In genomic region chr11:125108469-125108868, GRCh38 we compare ENCODE assay signal across 22 cellular contexts. TPM values are rescaled to one million over a fixed set of nuclear protein-coding genes. Genes with fewer than 3 reads are reported as not detected.
DNase-seq lines count a peak whose midpoint lies in the region; ATAC-seq, FAIRE-seq and TF ChIP-seq lines count a peak whose summit lies in the region.
"Had no signal": no experiment of that assay in that cellular context is flagged by ENCODE, and none has a peak within 500 bp of the region (broad histone marks: within the 10 kb centered on the region; RNA-seq: fewer than 3 reads in every experiment).

No MANE protein-coding gene starts in this region.

- no peak overlapping the region for H2AFZ ChIP-seq in IMR-90 (replicated peaks; ENCODE audit: low read length, poor library complexity)
- no peak overlapping the region for H2AFZ ChIP-seq in Loucy (ENCODE audit: low read length)
- no peak overlapping the region for H2AFZ ChIP-seq in astrocyte (ENCODE audit: low read depth, low read length)

- intact Hi-C loops in IMR-90 (cut with micrococcal nuclease) (no loop called here), upper lobe of right lung (cut with DNase I) (no loop called here)

- no peaks in the 10 kb centered on the region for H3K9me2 ChIP-seq in Loucy (replicated peaks; ENCODE audit: low read depth, low read length)

- H3K4me3 Mint-ChIP-seq in astrocyte (ENCODE audit: unreplicated experiment): no peak overlapping the region
- H3K4me3 Mint-ChIP-seq: CD8-positive, alpha-beta T cell; HFFc6 had no signal

- H2AK9ac ChIP-seq in IMR-90 (replicated peaks; ENCODE audit: low read depth, low read length, poor library complexity): no peak overlapping the region

- TF ChIP-seq POLR2A in IMR-90 (IDR thresholded peaks at IDR 0.05; ENCODE audit: low read depth, low read length): no peak

- peaks cover 8 to 16% of the 10 kb centered on the region in 2 experiments; a peak in 2 of 4 replicates for H3K79me1 ChIP-seq in IMR-90 (ENCODE audit: low read depth in 1 of 2, low read length in 2 of 2)

- POLR2A ChIA-PET in IMR-90 (lab: Charles Lee; ENCODE audit: unreplicated experiment): no interaction called here

- dilution Hi-C loops in IMR-90 (cut with HindIII; ENCODE audit: low sequenced_read_pairs, unreplicated experiment): no loop called here

- no peak overlapping the region for H3K27ac Mint-ChIP-seq in astrocyte (ENCODE audit: unreplicated experiment)
- H3K27ac Mint-ChIP-seq: CD8-positive, alpha-beta T cell; HFFc6 had no signal

- no peak for ATAC-seq in IMR-90 (ENCODE audit: low read depth)
- no peak for ATAC-seq in HG03025 (IDR thresholded peaks at IDR 0.05; ENCODE audit: low FRiP score, unreplicated experiment)
- no peak for ATAC-seq in upper lobe of right lung
- ATAC-seq: CD8-positive, alpha-beta T cell had no signal

- no peak overlapping the region for H2BK15ac ChIP-seq in IMR-90 (ENCODE audit: low read depth, low read length)

- no peak for TF ChIP-seq RAD21 in IMR-90 (IDR thresholded peaks at IDR 0.05; ENCODE audit: low read length)

- no peak overlapping the region for H2BK5ac ChIP-seq in IMR-90 (ENCODE audit: low read depth, low read length, poor library complexity, severe bottlenecking)

- no peak overlapping the region for H4K8ac ChIP-seq in IMR-90 (ENCODE audit: low read depth in 2 of 2, low read length in 2 of 2)

- no peak overlapping the region for H3K18ac ChIP-seq in IMR-90 (ENCODE audit: low read depth, low read length)

- peaks cover 7% of the 10 kb centered on the region for H3K4me1 ChIP-seq in IMR-90 (ENCODE audit: control insufficient read depth, insufficient read depth, low read length)
- peaks cover 21% of the 10 kb centered on the region for H3K4me1 ChIP-seq in Loucy (ENCODE audit: insufficient read depth, low read length, poor library complexity, severe bottlenecking)
- peaks cover 13% of the 10 kb centered on the region for H3K4me1 ChIP-seq in astrocyte (ENCODE audit: insufficient read depth, low read length)
- peaks cover 5% of the 10 kb centered on the region for H3K4me1 ChIP-seq in upper lobe of right lung

- WGBS in IMR-90 (ENCODE audit: extremely low coverage in 2 of 2, insufficient read length in 1 of 2), 2 experiments: no CpG with 5 or more reads among the region's 3 CpGs

- no peaks in the 10 kb centered on the region for H3F3A ChIP-seq in Loucy (ENCODE audit: low read depth)

- H3K4ac ChIP-seq in IMR-90 (ENCODE audit: low read depth, low read length): no peak overlapping the region

- no peak overlapping the region for H3K27ac ChIP-seq in IMR-90 (ENCODE audit: insufficient read depth, low read length)
- no peak overlapping the region for H3K27ac ChIP-seq in astrocyte (ENCODE audit: low read depth, low read length)
- no peak overlapping the region for H3K27ac ChIP-seq in upper lobe of right lung

- H4K91ac ChIP-seq in IMR-90 (ENCODE audit: insufficient read depth, low read depth, low read length): no peak overlapping the region

- H3K4me2 ChIP-seq in IMR-90 (ENCODE audit: low read depth, low read length) (peak overlapping the region; percentile 55; the same call in 1 of the 2 replicates), Loucy (ENCODE audit: low read depth, low read length, poor library complexity, severe bottlenecking) (peak overlapping the region; percentile 7), astrocyte (ENCODE audit: low read length) (no peak overlapping the region)

- H3K36me3 ChIP-seq in IMR-90 (ENCODE audit: control insufficient read depth, insufficient read depth, low read length) (no peaks in the 10 kb centered on the region), Loucy (ENCODE audit: insufficient read depth, low read length) (no peaks in the 10 kb centered on the region), astrocyte (ENCODE audit: insufficient read depth, low read length) (no peaks in the 10 kb centered on the region), upper lobe of right lung (no peaks in the 10 kb centered on the region)

- H2BK120ac ChIP-seq in IMR-90 (ENCODE audit: low read depth, low read length): no peak overlapping the region

- H4K20me1 ChIP-seq in IMR-90 (ENCODE audit: insufficient read depth, low read length) (no peaks in the 10 kb centered on the region), Loucy (ENCODE audit: insufficient read depth, low read length, poor library complexity, severe bottlenecking) (no peaks in the 10 kb centered on the region), astrocyte (ENCODE audit: insufficient read depth, low read length) (no peaks in the 10 kb centered on the region)

- H3K14ac ChIP-seq in IMR-90 (replicated peaks; ENCODE audit: low read depth, low read length): no peak overlapping the region

- no TSS peak for BruUV-seq in IMR-90 (replicated peaks; lab: Mats Ljungman, UMichigan)

- no peak overlapping the region for H3K9ac ChIP-seq in IMR-90 (ENCODE audit: low read depth, low read length)
- H3K9ac ChIP-seq in Loucy (ENCODE audit: low read depth, low read length, poor library complexity, severe bottlenecking): no peak overlapping the region
- no peak overlapping the region for H3K9ac ChIP-seq in astrocyte (ENCODE audit: low read length)

- no peaks in the 10 kb centered on the region for H3K9me3 Mint-ChIP-seq in astrocyte (ENCODE audit: unreplicated experiment)

- H3K9me3 ChIP-seq in IMR-90 (ENCODE audit: control insufficient read depth, insufficient read depth, low read length) (no peaks in the 10 kb centered on the region), Loucy (ENCODE audit: insufficient read depth, low read depth, low read length) (no peaks in the 10 kb centered on the region), astrocyte (ENCODE audit: insufficient read depth, low read depth, low read length) (no peaks in the 10 kb centered on the region), upper lobe of right lung (no peaks in the 10 kb centered on the region)

- in situ Hi-C loops in IMR-90 (cut with MboI; ENCODE audit: low sequenced_read_pairs): no loop called here

- no peaks in the 10 kb centered on the region for H3K27me3 Mint-ChIP-seq in astrocyte (ENCODE audit: low read depth, unreplicated experiment)

- TF ChIP-seq CTCF in IMR-90 (conservative IDR thresholded peaks at IDR 0.05; ENCODE audit: low read depth, low read length): no peak
- TF ChIP-seq CTCF in Loucy (conservative IDR thresholded peaks at IDR 0.05; ENCODE audit: low read length): no peak
- TF ChIP-seq CTCF in astrocyte (IDR thresholded peaks at IDR 0.05; ENCODE audit: insufficient read depth, low read depth, low read length): no peak
- TF ChIP-seq CTCF in upper lobe of right lung (IDR thresholded peaks at IDR 0.05): no peak

- H3K36me3 Mint-ChIP-seq in astrocyte (ENCODE audit: low read depth, unreplicated experiment): peaks cover under 1% of the 10 kb centered on the region

- H3K4me1 Mint-ChIP-seq in astrocyte (ENCODE audit: low read depth, unreplicated experiment): peaks cover 6% of the 10 kb centered on the region

- H3K56ac ChIP-seq in IMR-90 (ENCODE audit: extremely low read depth, insufficient read depth, low read length): no peak overlapping the region

- H3K4me3 ChIP-seq in IMR-90 (ENCODE audit: insufficient read depth, low read depth, low read length) (no peak overlapping the region), Loucy (ENCODE audit: low read length, poor library complexity, severe bottlenecking) (no peak overlapping the region), astrocyte (ENCODE audit: insufficient read depth, low read depth, low read length) (no peak overlapping the region), upper lobe of right lung (no peak overlapping the region)
- H3K4me3 ChIP-seq: HAP-1 had no signal

- CTCF ChIA-PET in IMR-90 (lab: Yijun Ruan, JAX): no interaction called here

- H3K79me2 ChIP-seq in Loucy (ENCODE audit: insufficient read depth, low read length) (peaks cover 18% of the 10 kb centered on the region), astrocyte (ENCODE audit: insufficient read depth, low read length) (peaks cover 10% of the 10 kb centered on the region)

- DNase-seq in IMR-90 (peak; percentile 67), astrocyte (ENCODE audit: low read depth) (peak; percentile 26), fibroblast of peridontal ligament (ENCODE audit: extremely low read depth) (peak; percentile 48), upper lobe of right lung (no peak), anterior cingulate cortex (lab: John Stamatoyannopoulos, UW) (no peak), NCI-H345 (lab: John Stamatoyannopoulos, UW) (no peak)
- DNase-seq: C1 segment of cervical spinal cord; CD8-positive, alpha-beta T cell; DMS 273 treated with DMSO at 0.1 percent for 48 hours; DMS79; GF-D8; GOT3; HFFc6 had no signal

- H4K5ac ChIP-seq in IMR-90 (ENCODE audit: low read depth, low read length): no peak overlapping the region

- peak; percentile 23 for FAIRE-seq in astrocyte (lab: Jason Lieb, UNC)
- FAIRE-seq: D721Med, GM12891, H54 had no signal

- no peak overlapping the region for H2AK5ac ChIP-seq in IMR-90 (ENCODE audit: low read depth, low read length)

- H3K9me1 ChIP-seq in IMR-90 (ENCODE audit: insufficient read depth, low read length): no peaks in the 10 kb centered on the region; the same call in 1 of the 2 replicates

- no peak overlapping the region for H3K23ac ChIP-seq in IMR-90 (ENCODE audit: low read depth, low read length)

- H3K27me3 ChIP-seq in IMR-90 (ENCODE audit: control insufficient read depth, insufficient read depth, low read length): no peaks in the 10 kb centered on the region
- H3K27me3 ChIP-seq in Loucy (ENCODE audit: insufficient read depth, low read length, poor library complexity, severe bottlenecking): peaks cover 9% of the 10 kb centered on the region
- no peaks in the 10 kb centered on the region for H3K27me3 ChIP-seq in astrocyte (ENCODE audit: insufficient read depth, low read length)
- no peaks in the 10 kb centered on the region for H3K27me3 ChIP-seq in upper lobe of right lung

- no peak overlapping the region for H2BK20ac ChIP-seq in IMR-90 (ENCODE audit: low read depth, low read length)

TF ChIP-seq in IMR-90, 13 proteins besides CTCF, POLR2A, EP300 and RAD21 (continues in another document):
- no peak for TF ChIP-seq CEBPB (IDR thresholded peaks at IDR 0.05; ENCODE audit: low read depth, low read length)

RNA-seq across cellular contexts. Expression of gene TMEM218, which starts 3.0 kb away (rescaled TPM):
- total RNA-seq in IMR-90 (2012; rRNA removed) (19.4 and 24.4 TPM in 2 replicates), astrocyte (11.6 and 11.9 TPM in 2 replicates), upper lobe of right lung (19.0 TPM)
- 17.7 and 23.0 TPM in 2 replicates for polyA plus RNA-seq in IMR-90 (2012; rRNA removed)
- 22.3 and 22.4 TPM in 2 replicates for polyA plus RNA-seq in IMR-90 (2012; cell fraction: cytosol; rRNA removed)
- polyA plus RNA-seq in IMR-90 (2012; cell fraction: nucleus; rRNA removed; ENCODE audit: low replicate concordance): 16.7 and 47.5 TPM in 2 replicates

RNA-seq across cellular contexts. Expression of gene SLC37A2, which starts 45.4 kb away (rescaled TPM):
- total RNA-seq in IMR-90 (2012; rRNA removed): 0.72 and 0.83 TPM in 2 replicates
- polyA plus RNA-seq in IMR-90 (2012; rRNA removed): 1.1 and 1.5 TPM in 2 replicates
- 0.83 and 1.4 TPM in 2 replicates for polyA plus RNA-seq in IMR-90 (2012; cell fraction: cytosol; rRNA removed)
- 2.5 and 4.2 TPM in 2 replicates for polyA plus RNA-seq in IMR-90 (2012; cell fraction: nucleus; rRNA removed; ENCODE audit: low replicate concordance)
- total RNA-seq in astrocyte: 0.62 and 1.3 TPM in 2 replicates
- 25.1 TPM for total RNA-seq in upper lobe of right lung
- total RNA-seq: A673, G401 had no signal

RNA-seq across cellular contexts. Expression of gene PKNOX2, which starts 56.1 kb away (rescaled TPM):
- total RNA-seq in IMR-90 (2012; rRNA removed) (0.72 and 1.1 TPM in 2 replicates), astrocyte (53.4 and 69.9 TPM in 2 replicates), upper lobe of right lung (17.8 TPM)
- polyA plus RNA-seq in IMR-90 (2012; rRNA removed): 1.7 and 2.3 TPM in 2 replicates
- 1.4 and 1.6 TPM in 2 replicates for polyA plus RNA-seq in IMR-90 (2012; cell fraction: cytosol; rRNA removed)
- polyA plus RNA-seq in IMR-90 (2012; cell fraction: nucleus; rRNA removed; ENCODE audit: low replicate concordance): 1.7 and 2.4 TPM in 2 replicates
- total RNA-seq: A172; CD8-positive, alpha-beta T cell had no signal

Comparison
In these comparisons a context has a peak if more than half of its experiments do, and no peak if none do; other contexts are left out.
1. DNase-seq: peak in IMR-90 (single experiment), astrocyte (single experiment) and fibroblast of peridontal ligament (single experiment); none in upper lobe of right lung (single experiment), anterior cingulate cortex (0 of 58) and NCI-H345 (single experiment).
2. RNA of gene SLC37A2, which starts 45.4 kb away (total RNA-seq): 25.1 TPM in upper lobe of right lung (single experiment); 0.62 to 1.3 TPM in astrocyte and 0.72 to 0.83 TPM in IMR-90; every median in the first group is over 10 times any median in the second.